ENCODE assay signal across 1 cellular context in the genomic region with DNA sequence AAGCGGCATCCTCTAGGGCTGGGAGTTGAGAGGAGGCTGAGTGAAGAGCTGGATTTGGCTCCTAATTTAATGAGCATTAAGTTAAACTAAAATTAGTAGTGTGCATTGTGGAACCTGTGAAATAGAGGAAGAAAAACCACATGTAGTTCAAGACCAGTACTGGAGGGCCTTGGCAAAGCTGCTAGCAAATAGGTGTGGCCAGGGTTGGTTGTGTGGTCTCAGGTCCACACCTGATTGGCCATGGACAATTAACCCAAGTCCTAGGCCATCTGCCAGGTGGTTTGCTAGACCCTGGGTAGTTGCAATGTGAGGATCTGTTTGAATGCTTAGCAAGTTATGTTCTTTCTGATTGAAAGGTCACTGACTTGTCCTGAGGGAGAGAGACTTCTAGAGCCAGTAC.
TF ChIP-seq lines count a peak whose summit lies in the region.

No MANE protein-coding gene starts in this region.

TF ChIP-seq in H1, 55 proteins besides CTCF, POLR2A, EP300 and RAD21 (continued from another document):
- TF ChIP-seq JUN (IDR thresholded peaks at IDR 0.05; ENCODE audit: low read depth, low read length): no peak
- no peak for TF ChIP-seq SRF (IDR thresholded peaks at IDR 0.05; ENCODE audit: low read depth, low read length)
- no peak for TF ChIP-seq ASH2L (IDR thresholded peaks at IDR 0.05; ENCODE audit: low read length)
- no peak for TF ChIP-seq SAP30 (IDR thresholded peaks at IDR 0.05; ENCODE audit: insufficient read depth, insufficient replicate concordance, low read length)
- TF ChIP-seq, protein P1, sequence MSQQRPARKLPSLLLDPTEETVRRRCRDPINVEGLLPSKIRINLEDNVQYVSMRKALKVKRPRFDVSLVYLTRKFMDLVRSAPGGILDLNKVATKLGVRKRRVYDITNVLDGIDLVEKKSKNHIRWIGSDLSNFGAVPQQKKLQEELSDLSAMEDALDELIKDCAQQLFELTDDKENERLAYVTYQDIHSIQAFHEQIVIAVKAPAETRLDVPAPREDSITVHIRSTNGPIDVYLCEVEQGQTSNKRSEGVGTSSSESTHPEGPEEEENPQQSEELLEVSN (IDR thresholded peaks at IDR 0.05): no peak
